Comparison of ENCODE assay signal across 1 cellular context in genomic region chr4:15378055-15378454, GRCh38.
TF ChIP-seq lines count a peak whose summit lies in the region.

No MANE protein-coding gene starts in this region.

TF ChIP-seq in GM23338, 12 proteins besides CTCF, POLR2A, EP300 and RAD21 (continued from another document):
- TF ChIP-seq ZNF462 (CRISPR knock-in tag; IDR thresholded peaks at IDR 0.05) = no peak
